17 cellular contexts compared by ENCODE assay signal in genomic region chr6:129177801-129178200, GRCh38.
DNase-seq lines count a peak whose midpoint lies in the region; TF ChIP-seq lines count a peak whose summit lies in the region.
"Had no signal": no experiment of that assay in that cellular context is flagged by ENCODE, and none has a peak within 500 bp of the region (broad histone marks: within the 10 kb centered on the region; RNA-seq: fewer than 3 reads in every experiment).

No MANE protein-coding gene starts in this region.

- H4K91ac ChIP-seq in trophoblast cell (ENCODE audit: low read depth, low read length) = no peak overlapping the region

- H3K4me3 ChIP-seq in left ventricle myocardium inferior (no peak overlapping the region), right atrium auricular region (no peak overlapping the region), PC-9 (no peak overlapping the region), trophoblast cell (ENCODE audit: low read depth, low read length) (no peak overlapping the region), vagina (no peak overlapping the region)
- H3K4me3 ChIP-seq: BLaER1 treated with 17β-estradiol and CSF1 and Interleukin-3, amounts not matched to agents 10 nM and 100 nM; GM12878 had no signal

- no peaks in the 10 kb centered on the region for H3K9me3 ChIP-seq in left ventricle myocardium inferior (replicated peaks)
- H3K9me3 ChIP-seq in right atrium auricular region = no peaks in the 10 kb centered on the region
- H3K9me3 ChIP-seq in PC-9 (ENCODE audit: insufficient read depth, low read depth) = no peaks in the 10 kb centered on the region
- no peaks in the 10 kb centered on the region for H3K9me3 ChIP-seq in trophoblast cell (ENCODE audit: insufficient read depth, low read depth, low read length)
- no peaks in the 10 kb centered on the region for H3K9me3 ChIP-seq in vagina
- H3K9me3 ChIP-seq: BLaER1 treated with 17β-estradiol and CSF1 and Interleukin-3, amounts not matched to agents 10 nM and 100 nM had no signal

- H3K27ac ChIP-seq in left ventricle myocardium inferior (replicated peaks) (peak overlapping the region; percentile 58), right atrium auricular region (no peak overlapping the region), PC-9 (no peak overlapping the region), trophoblast cell (ENCODE audit: low read depth, low read length) (no peak overlapping the region), vagina (no peak overlapping the region)
- H3K27ac ChIP-seq: BLaER1 treated with 17β-estradiol and CSF1 and Interleukin-3, amounts not matched to agents 10 nM and 100 nM; HL-60 had no signal

- intact Hi-C loops in left ventricle myocardium inferior (cut with micrococcal nuclease) = no loop called here
- intact Hi-C loops in PC-9 (cut with micrococcal nuclease; ENCODE audit: unreplicated experiment) = no loop called here
- intact Hi-C loops in vagina (cut with DNase I) = no loop called here

- no peak overlapping the region for H3K4me2 ChIP-seq in PC-9
- H3K4me2 ChIP-seq in trophoblast cell (ENCODE audit: low read length) = no peak overlapping the region
- H3K4me2 ChIP-seq: BLaER1 treated with 17β-estradiol and CSF1 and Interleukin-3, amounts not matched to agents 10 nM and 100 nM had no signal

- no peak for TF ChIP-seq CTCF in left ventricle myocardium inferior (IDR thresholded peaks at IDR 0.05; ENCODE audit: borderline replicate concordance)
- TF ChIP-seq CTCF in right atrium auricular region (IDR thresholded peaks at IDR 0.05) = no peak
- TF ChIP-seq CTCF in PC-9 (conservative IDR thresholded peaks at IDR 0.05) = no peak
- TF ChIP-seq CTCF in osteocyte (IDR thresholded peaks at IDR 0.05) = no peak
- no peak for TF ChIP-seq CTCF in vagina (IDR thresholded peaks at IDR 0.05)

- H3K36me3 Mint-ChIP-seq in osteocyte (ENCODE audit: unreplicated experiment) = no peaks in the 10 kb centered on the region
- H3K36me3 Mint-ChIP-seq: CD8-positive, alpha-beta T cell had no signal

- H3K27me3 ChIP-seq in left ventricle myocardium inferior (ENCODE audit: low read depth) (no peaks in the 10 kb centered on the region), right atrium auricular region (no peaks in the 10 kb centered on the region), PC-9 (ENCODE audit: insufficient read depth, low read depth) (no peaks in the 10 kb centered on the region), trophoblast cell (ENCODE audit: insufficient read depth, low read length) (no peaks in the 10 kb centered on the region), vagina (no peaks in the 10 kb centered on the region)
- H3K27me3 ChIP-seq: BLaER1 treated with 17β-estradiol and CSF1 and Interleukin-3, amounts not matched to agents 10 nM and 100 nM had no signal

- H3K14ac ChIP-seq in trophoblast cell (ENCODE audit: low read length) = no peak overlapping the region

- H2AFZ ChIP-seq in PC-9 (peak overlapping the region; percentile 40; the same call in 1 of the 2 replicates), trophoblast cell (ENCODE audit: insufficient read depth, low read length, poor library complexity) (no peak overlapping the region)

- no CpG with 5 or more reads among the region's 4 CpGs for WGBS in trophoblast cell (ENCODE audit: extremely low coverage, insufficient coverage, insufficient read length)

- H3K4me1 Mint-ChIP-seq in osteocyte (ENCODE audit: unreplicated experiment) = peaks cover 6% of the 10 kb centered on the region
- H3K4me1 Mint-ChIP-seq: B cell had no signal

- H4K12ac ChIP-seq in trophoblast cell (ENCODE audit: low read depth, low read length) = no peak overlapping the region

- H3K23ac ChIP-seq in trophoblast cell (ENCODE audit: low read length) = no peak overlapping the region

- no TSS peak for BruUV-seq in PC-9 (replicated peaks; lab: Mats Ljungman, UMichigan)

- no peak for DNase-seq in left ventricle myocardium inferior
- DNase-seq in right atrium auricular region (ENCODE audit: low spot score) = no peak
- no peak for DNase-seq in PC-9
- no peak for DNase-seq in trophoblast cell
- DNase-seq in osteocyte (ENCODE audit: extremely low spot score, unreplicated experiment) = no peak
- no peak for DNase-seq in vagina (ENCODE audit: extremely low spot score in 2 of 2)
- DNase-seq: Calu3; CD8-positive, alpha-beta T cell; DMS 273 treated with DMSO at 0.1 percent for 48 hours; DMS53; DND-41; EL; H9 had no signal

- H3K4me1 ChIP-seq in left ventricle myocardium inferior (peaks cover 65% of the 10 kb centered on the region), right atrium auricular region (peaks cover 0 to 22% of the 10 kb centered on the region in 2 donors), PC-9 (replicated peaks; ENCODE audit: insufficient read depth) (no peaks in the 10 kb centered on the region), trophoblast cell (ENCODE audit: control insufficient read depth in 1 of 2, insufficient read depth in 2 of 2, low read length in 2 of 2) (no peaks in the 10 kb centered on the region), vagina (no peaks in the 10 kb centered on the region)
- H3K4me1 ChIP-seq: BLaER1 treated with 17β-estradiol and CSF1 and Interleukin-3, amounts not matched to agents 10 nM and 100 nM had no signal

- H4K20me1 ChIP-seq in PC-9 (ENCODE audit: insufficient read depth) = no peaks in the 10 kb centered on the region
- H4K20me1 ChIP-seq: BLaER1 treated with 17β-estradiol and CSF1 and Interleukin-3, amounts not matched to agents 10 nM and 100 nM had no signal

- H3K9me3 Mint-ChIP-seq in osteocyte (ENCODE audit: unreplicated experiment) = no peaks in the 10 kb centered on the region
- H3K9me3 Mint-ChIP-seq: CD8-positive, alpha-beta T cell; H9 had no signal

- no peak overlapping the region for H3K27ac Mint-ChIP-seq in osteocyte (ENCODE audit: unreplicated experiment)
- H3K27ac Mint-ChIP-seq: B cell; CD8-positive, alpha-beta T cell; H9 had no signal

- H3K79me1 ChIP-seq in trophoblast cell (ENCODE audit: low read length) = no peaks in the 10 kb centered on the region

- no peaks in the 10 kb centered on the region for H3K9me2 ChIP-seq in PC-9 (ENCODE audit: insufficient read depth)

- H2BK12ac ChIP-seq in trophoblast cell (ENCODE audit: low read length) = no peak overlapping the region

- no peak overlapping the region for H3K4me3 Mint-ChIP-seq in osteocyte (ENCODE audit: unreplicated experiment)
- H3K4me3 Mint-ChIP-seq: B cell; CD8-positive, alpha-beta T cell; H9 had no signal

- no peak overlapping the region for H4K8ac ChIP-seq in trophoblast cell (ENCODE audit: low read depth, low read length)

- peak overlapping the region; percentile 74 for H3K9ac ChIP-seq in trophoblast cell (ENCODE audit: low read length)
- H3K9ac ChIP-seq: BLaER1 treated with 17β-estradiol and CSF1 and Interleukin-3, amounts not matched to agents 10 nM and 100 nM had no signal

- H3F3A ChIP-seq in PC-9 (ENCODE audit: insufficient read depth, low read depth) = no peaks in the 10 kb centered on the region

- no peak overlapping the region for H3K18ac ChIP-seq in trophoblast cell (ENCODE audit: low read length)

- POLR2A ChIA-PET in PC-9 (lab: Charles Lee; ENCODE audit: unreplicated experiment) = no interaction called here

- H3K4ac ChIP-seq in trophoblast cell (ENCODE audit: low read depth, low read length) = no peak overlapping the region

- no peak overlapping the region for H2AK5ac ChIP-seq in trophoblast cell (ENCODE audit: low read length)

- H2BK5ac ChIP-seq in trophoblast cell (ENCODE audit: low read depth, low read length, poor library complexity) = no peak overlapping the region

- peaks cover 9% of the 10 kb centered on the region for H3K27me3 Mint-ChIP-seq in osteocyte (ENCODE audit: unreplicated experiment)

- H3K79me2 ChIP-seq in PC-9 (ENCODE audit: low read depth) = no peaks in the 10 kb centered on the region
- no peaks in the 10 kb centered on the region for H3K79me2 ChIP-seq in trophoblast cell (ENCODE audit: control insufficient read depth, insufficient read depth, low read length, poor library complexity)

- CTCF ChIA-PET in PC-9 (lab: Charles Lee) = no interaction called here

- peaks cover 5% of the 10 kb centered on the region for H3K36me3 ChIP-seq in left ventricle myocardium inferior
- H3K36me3 ChIP-seq in right atrium auricular region = peaks cover 10% of the 10 kb centered on the region
- no peaks in the 10 kb centered on the region for H3K36me3 ChIP-seq in PC-9 (ENCODE audit: low read depth)
- H3K36me3 ChIP-seq in trophoblast cell (ENCODE audit: control insufficient read depth in 1 of 2, insufficient read depth in 2 of 2, low read length in 2 of 2) = no peaks in the 10 kb centered on the region
- no peaks in the 10 kb centered on the region for H3K36me3 ChIP-seq in vagina
- H3K36me3 ChIP-seq: BLaER1 treated with 17β-estradiol and CSF1 and Interleukin-3, amounts not matched to agents 10 nM and 100 nM had no signal

- H2BK120ac ChIP-seq in trophoblast cell (ENCODE audit: insufficient read depth, low read length, poor library complexity) = no peak overlapping the region

- TF ChIP-seq POLR2A in vagina (IDR thresholded peaks at IDR 0.05) = no peak
